8 cellular contexts compared by ENCODE assay signal in genomic region chr5:52743970-52744369, GRCh38. TPM values are rescaled to one million over a fixed set of nuclear protein-coding genes. Genes with fewer than 3 reads are reported as not detected.
DNase-seq lines count a peak whose midpoint lies in the region; ATAC-seq and TF ChIP-seq lines count a peak whose summit lies in the region.

No MANE protein-coding gene starts in this region.

- H3K9me3 Mint-ChIP-seq in H9 = no peaks in the 10 kb centered on the region

- H4K20me1 ChIP-seq in H9 (ENCODE audit: control insufficient read depth, insufficient read depth, insufficient read length) = no peaks in the 10 kb centered on the region

- H3K36me3 Mint-ChIP-seq in H9 (ENCODE audit: insufficient read depth in 1 of 3, low read depth in 3 of 3) = no peaks in the 10 kb centered on the region

- no CpG with 5 or more reads among the region's 1 CpG for WGBS in H9 (ENCODE audit: extremely low coverage, insufficient read length, low lambda C conversion rate)
- 41 to 45% methylated on average over 1 of the region's 1 CpG for WGBS in lower leg skin, 2 donors

- H3K23me2 ChIP-seq in H9 (ENCODE audit: insufficient read length, low read depth, low read length, poor library complexity, severe bottlenecking) = no peaks in the 10 kb centered on the region

- no peak overlapping the region for H3K18ac ChIP-seq in H9 (ENCODE audit: insufficient read length, low read depth, low read length)

- H3K4me3 Mint-ChIP-seq in H9 = no peak overlapping the region

- no peak overlapping the region for H4K91ac ChIP-seq in H9 (ENCODE audit: insufficient read length, low read depth, low read length)

- H3K14ac ChIP-seq in H9 (ENCODE audit: insufficient read depth, low read length) = no peak overlapping the region

- H2BK20ac ChIP-seq in H9 (ENCODE audit: low read depth, low read length, poor library complexity, severe bottlenecking) = no peak overlapping the region

- no peak for TF ChIP-seq POLR2A in lower leg skin (IDR thresholded peaks at IDR 0.05)

- no peak overlapping the region for H3K23ac ChIP-seq in H9 (ENCODE audit: insufficient read length, low read depth, low read length)

- H2BK15ac ChIP-seq in H9 (ENCODE audit: low read depth, low read length) = no peak overlapping the region

- H3K9ac ChIP-seq in H9 (ENCODE audit: extremely low read depth, insufficient read length, low read length) = no peak overlapping the region

- no peak overlapping the region for H4K8ac ChIP-seq in H9 (replicated peaks; ENCODE audit: insufficient read length, low read depth, low read length)

- no peak overlapping the region for H2BK5ac ChIP-seq in H9 (ENCODE audit: insufficient read length, low read length)

- intact Hi-C loops in mucosa of descending colon (cut with DNase I, micrococcal nuclease) (no loop called here), left colon (cut with DNase I, micrococcal nuclease) (no loop called here), lower leg skin (cut with DNase I; ENCODE audit: low total_unique reads) (no loop called here)

- no peak overlapping the region for H3K27ac Mint-ChIP-seq in H9

- H3K9me3 ChIP-seq in mucosa of descending colon = no peaks in the 10 kb centered on the region
- no peaks in the 10 kb centered on the region for H3K9me3 ChIP-seq in H9 (ENCODE audit: control insufficient read depth, low read depth, low read length)

- no peaks in the 10 kb centered on the region for H3K36me3 ChIP-seq in GM06990 (ENCODE audit: control insufficient read depth, insufficient read depth, low read length)
- H3K36me3 ChIP-seq in mucosa of descending colon (ENCODE audit: low read depth) = no peaks in the 10 kb centered on the region

- H3K4me3 ChIP-seq in GM06990 (replicated peaks; ENCODE audit: low read depth, low read length) (no peak overlapping the region), mucosa of descending colon (no peak overlapping the region), lower leg skin (ENCODE audit: low read depth, poor library complexity, severe bottlenecking) (no peak overlapping the region)

- no peak overlapping the region for H3K4ac ChIP-seq in H9 (ENCODE audit: low read depth, low read length)

- no peaks in the 10 kb centered on the region for H3K27me3 Mint-ChIP-seq in H9 (ENCODE audit: low read depth)

- H4K5ac ChIP-seq in H9 (ENCODE audit: insufficient read length, low read depth, low read length) = no peak overlapping the region

- no peak overlapping the region for H3T11ph ChIP-seq in H9 (ENCODE audit: low read length)

- DNase-seq in GM06990 (ENCODE audit: extremely low read depth, insufficient read length) (peak; percentile 24), activated T-cell treated with anti-CD3 and anti-CD28 coated beads for 48 hours (ENCODE audit: low read depth) (peak; percentile 15), mucosa of descending colon (peak in 1 of 3 donors; percentile 11), left colon (no peak), H9 (no peak), lower leg skin (ENCODE audit: low spot score in 2 of 2) (no peak), SKM-1 (lab: John Stamatoyannopoulos, UW; ENCODE audit: unreplicated experiment) (no peak)

- ATAC-seq in HG02885 (IDR thresholded peaks at IDR 0.05; ENCODE audit: poor library complexity, unreplicated experiment) (peak; percentile 79), mucosa of descending colon (peak; percentile 71), left colon (no peak)

- H3K4me2 ChIP-seq in H9 (ENCODE audit: insufficient read depth, insufficient read length, low read length) = no peak overlapping the region

- H2AK5ac ChIP-seq in H9 (ENCODE audit: insufficient read length, low read length) = no peak overlapping the region

- no peak overlapping the region for H3K56ac ChIP-seq in H9 (ENCODE audit: insufficient read length, low read depth, low read length)

- H3K4me1 Mint-ChIP-seq in H9 = peaks cover 0 to under 1% of the 10 kb centered on the region in 2 experiments; a peak in 1 of 4 replicates

- no peaks in the 10 kb centered on the region for H3K27me3 ChIP-seq in GM06990 (replicated peaks; ENCODE audit: control insufficient read depth, insufficient read depth, low read length)
- no peaks in the 10 kb centered on the region for H3K27me3 ChIP-seq in H9 (ENCODE audit: insufficient read depth, low read length)

- no peak overlapping the region for H2AFZ ChIP-seq in H9 (ENCODE audit: low read length)

- no peaks in the 10 kb centered on the region for H3K79me2 ChIP-seq in H9 (ENCODE audit: insufficient read depth, low read length)

- H2BK120ac ChIP-seq in H9 (ENCODE audit: low read depth, low read length, poor library complexity, severe bottlenecking) = no peak overlapping the region

- H3K4me1 ChIP-seq in mucosa of descending colon (ENCODE audit: low read depth) (no peaks in the 10 kb centered on the region), H9 (ENCODE audit: insufficient read depth, low read length) (no peaks in the 10 kb centered on the region)

- TF ChIP-seq CTCF in GM06990 (IDR thresholded peaks at IDR 0.05; ENCODE audit: insufficient read depth, low read length, poor library complexity, severe bottlenecking) (no peak), mucosa of descending colon (IDR thresholded peaks at IDR 0.05) (no peak), H9 (conservative IDR thresholded peaks at IDR 0.05) (no peak), lower leg skin (IDR thresholded peaks at IDR 0.05) (no peak)

- H2BK12ac ChIP-seq in H9 (ENCODE audit: insufficient read length, low read depth, low read length) = no peak overlapping the region

- H3K79me1 ChIP-seq in H9 (ENCODE audit: insufficient read depth, low read depth, low read length, poor library complexity, severe bottlenecking) = no peaks in the 10 kb centered on the region

- H3K27ac ChIP-seq in H9 (ENCODE audit: insufficient read length, low read depth, low read length) = no peak overlapping the region

RNA-seq across cellular contexts. Expression of gene ITGA1, which starts 43.7 kb away (rescaled TPM):
- total RNA-seq in mucosa of descending colon (100 to 1,000 TPM in 1 of 3 donors, 10 to 100 TPM in 2; 18.7 to 207 (median 42.0) TPM), left colon (10 to 100 TPM; 25.2 to 47.0 TPM), H9 (2021) (2.8 and 3.9 TPM in 2 replicates), lower leg skin (10 to 100 TPM in 1 of 4 donors, 1 to 10 TPM in 3; 2.4 to 10.7 (median 5.4) TPM)

RNA-seq across cellular contexts. Expression of gene PELO, which starts 43.7 kb away (rescaled TPM):
- 10 to 100 TPM; 14.9 to 59.4 (median 17.9) TPM for total RNA-seq in mucosa of descending colon
- total RNA-seq in left colon = 10 to 100 TPM; 16.4 to 21.2 TPM
- total RNA-seq in H9 (2021) = 18.6 and 20.3 TPM in 2 replicates
- 10 to 100 TPM; 13.3 to 16.5 (median 13.9) TPM for total RNA-seq in lower leg skin

Comparison
In these comparisons a context has a peak if more than half of its experiments do, and no peak if none do; other contexts are left out.
1. DNase-seq: peak in GM06990 (single experiment) and activated T-cell treated with anti-CD3 and anti-CD28 coated beads for 48 hours (single experiment); none in left colon (0 of 2), H9 (single experiment), lower leg skin (0 of 2) and SKM-1 (single experiment).